In genomic region chr11:119728651-119729580, GRCh38 we compare ENCODE assay signal across 8 cellular contexts. TPM values are rescaled to one million over a fixed set of nuclear protein-coding genes. Genes with fewer than 3 reads are reported as not detected.
DNase-seq lines count a peak whose midpoint lies in the region; ATAC-seq and TF ChIP-seq lines count a peak whose summit lies in the region.

NECTIN1 (minus strand) TSS chr11:119729200; CDS start chr11:119728553, 647 bp downstream.

- H3K27me3 ChIP-seq in BLaER1: peaks cover 23% of the 10 kb centered on the region; the same call in 1 of the 2 replicates
- H3K27me3 ChIP-seq in right lobe of liver: no peaks in the 10 kb centered on the region

- H3K4me1 ChIP-seq in BLaER1 (peaks cover 53% of the 10 kb centered on the region), right lobe of liver (peaks cover 0 to 17% (median 5%) of the 10 kb centered on the region in 4 donors)

- peak; percentile 93 to 98 (median 96) for TF ChIP-seq CTCF in right lobe of liver (IDR thresholded peaks at IDR 0.05)

- ATAC-seq in GM19025 (IDR thresholded peaks at IDR 0.05; ENCODE audit: low read depth, unreplicated experiment) (peak; percentile 81), HG03280 (IDR thresholded peaks at IDR 0.05; ENCODE audit: unreplicated experiment) (peak; percentile 93), right lobe of liver (peak; percentile 83 to 91 (median 88))

- WGBS in right lobe of liver (ENCODE audit: insufficient coverage, low coverage, low lambda C conversion rate, missing lambda C conversion rate): no CpG with 5 or more reads among the region's 128 CpGs

- H3K36me3 ChIP-seq in BLaER1 (no peaks in the 10 kb centered on the region), right lobe of liver (no peaks in the 10 kb centered on the region)

- DNase-seq in NCI-H524 treated with DMSO at 0.1 percent for 48 hours (lab: John Stamatoyannopoulos, UW) (peak; percentile 20), dermis blood vessel endothelial cell (peak; percentile 87), right lobe of liver (peak; percentile 90 to 92 (median 91))
- peak; percentile 71 to 78 for DNase-seq in activated CD4-positive, alpha-beta T cell treated with anti-CD3 and anti-CD28 coated beads, Interleukin-2, amount 50 U/mL, for 24 hours (ENCODE audit: low read depth in 1 of 2, low spot score in 1 of 2)
- peak; percentile 88 for DNase-seq in stimulated activated CD4-positive, alpha-beta T cell treated with anti-CD3 and anti-CD28 coated beads, Interleukin-4, amount 100 ng/mL, for 1 hour

- intact Hi-C loops in right lobe of liver (cut with DNase I): loop anchor here in 1 of 2 donors (5.0 kb wide), 1 partner anchor 57 kb away; no protein-coding TSS in a partner anchor

- H4K20me1 ChIP-seq in BLaER1: peaks cover 45% of the 10 kb centered on the region

- TF ChIP-seq POLR2A in right lobe of liver (IDR thresholded peaks at IDR 0.05): peak; percentile 95

- peak within 1 kb of the TSS; percentile 79 for H3K27ac ChIP-seq in BLaER1
- peak within 1 kb of the TSS; percentile 45 to 72 (median 71) for H3K27ac ChIP-seq in right lobe of liver

- H3K9me3 ChIP-seq in BLaER1: no peaks in the 10 kb centered on the region
- no peaks in the 10 kb centered on the region for H3K9me3 ChIP-seq in right lobe of liver

- H3K4me3 ChIP-seq in BLaER1: peak within 1 kb of the TSS; percentile 84
- H3K4me3 ChIP-seq in right lobe of liver: peak within 1 kb of the TSS; percentile 66 to 80 (median 80)

- peak within 1 kb of the TSS; percentile 99 for H3K4me2 ChIP-seq in BLaER1

- H3K9ac ChIP-seq in BLaER1: peak within 1 kb of the TSS; percentile 86

RNA-seq across cellular contexts. Expression of gene NECTIN1, which starts in this region (rescaled TPM):
- total RNA-seq in dermis blood vessel endothelial cell: 3.1 and 7.5 TPM in 2 replicates
- 1 to 10 TPM; 4.3 to 8.4 (median 6.1) TPM for total RNA-seq in right lobe of liver

Comparison
In these comparisons a context has a peak if more than half of its experiments do, and no peak if none do; other contexts are left out.
1. Peak in every context shown above with its lines: DNase-seq, ATAC-seq, H3K4me3 ChIP-seq and H3K27ac ChIP-seq.
2. DNase-seq: peak in every context shown above with its lines; median percentile 91 in right lobe of liver; 88 in stimulated activated CD4-positive, alpha-beta T cell treated with anti-CD3 and anti-CD28 coated beads, Interleukin-4, amount 100 ng/mL, for 1 hour; 87 in dermis blood vessel endothelial cell; 74 in activated CD4-positive, alpha-beta T cell treated with anti-CD3 and anti-CD28 coated beads, Interleukin-2, amount 50 U/mL, for 24 hours; 20 in NCI-H524 treated with DMSO at 0.1 percent for 48 hours.